Comparison of ENCODE assay signal across 27 cellular contexts in the genomic region with DNA sequence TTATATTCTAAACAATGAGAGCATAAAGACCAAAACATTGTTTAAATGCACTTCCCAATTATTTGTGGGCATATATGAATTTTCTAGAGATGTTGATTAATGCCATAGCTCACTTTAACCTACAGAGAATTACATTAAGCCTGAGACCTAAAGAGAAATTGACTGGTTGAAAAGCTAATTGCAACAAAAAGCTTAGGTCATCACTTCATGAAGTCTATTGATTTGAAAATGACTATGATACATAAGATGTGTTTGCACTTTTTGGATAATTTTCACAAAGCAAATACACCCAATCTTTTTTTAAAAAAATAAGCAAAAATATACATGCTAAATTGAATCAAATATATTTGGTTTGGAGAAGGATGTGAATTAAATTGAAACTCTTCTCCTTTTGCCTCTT.
DNase-seq lines count a peak whose midpoint lies in the region; ATAC-seq, FAIRE-seq and TF ChIP-seq lines count a peak whose summit lies in the region.
"Had no signal": no experiment of that assay in that cellular context is flagged by ENCODE, and none has a peak within 500 bp of the region (broad histone marks: within the 10 kb centered on the region; RNA-seq: fewer than 3 reads in every experiment).

No MANE protein-coding gene starts in this region.

- TF ChIP-seq EP300 in HepG2 (IDR thresholded peaks at IDR 0.05; ENCODE audit: low read depth in 2 of 2, low read length in 2 of 2) (no peak), HepG2 (CRISPR knock-in tag; IDR thresholded peaks at IDR 0.05; ENCODE audit: borderline replicate concordance) (no peak), transverse colon (IDR thresholded peaks at IDR 0.05; ENCODE audit: low read depth) (no peak)

- H3K9me3 ChIP-seq in HepG2 (ENCODE audit: low read length) (no peaks in the 10 kb centered on the region), right lobe of liver (no peaks in the 10 kb centered on the region), pancreas (no peaks in the 10 kb centered on the region), GM23248 (ENCODE audit: low read depth) (no peaks in the 10 kb centered on the region), transverse colon (no peaks in the 10 kb centered on the region)
- H3K9me3 ChIP-seq: BE2C, BLaER1 had no signal

- CTCF ChIA-PET in HepG2 (lab: Yijun Ruan, JAX; ENCODE audit: low intra/inter-chr PET ratio, low total read pairs): no interaction called here

- H4K20me1 ChIP-seq in HepG2 (ENCODE audit: insufficient read depth, low read length) (no peaks in the 10 kb centered on the region), GM23248 (ENCODE audit: insufficient read depth) (no peaks in the 10 kb centered on the region)
- H4K20me1 ChIP-seq: BLaER1 had no signal

- POLR2A ChIA-PET in HepG2 (lab: Yijun Ruan, JAX): no interaction called here

- no peaks in the 10 kb centered on the region for H3K79me2 ChIP-seq in HepG2 (ENCODE audit: insufficient read depth, low read length)
- no peaks in the 10 kb centered on the region for H3K79me2 ChIP-seq in GM23248 (ENCODE audit: insufficient read depth)

- H3K4me1 ChIP-seq in HepG2 (ENCODE audit: insufficient read depth, low read length): no peaks in the 10 kb centered on the region
- H3K4me1 ChIP-seq in right lobe of liver: no peaks in the 10 kb centered on the region
- no peaks in the 10 kb centered on the region for H3K4me1 ChIP-seq in pancreas
- H3K4me1 ChIP-seq in GM23248 (ENCODE audit: insufficient read depth): no peaks in the 10 kb centered on the region
- H3K4me1 ChIP-seq in transverse colon: no peaks in the 10 kb centered on the region
- H3K4me1 ChIP-seq: BE2C, BLaER1 had no signal

- TF ChIP-seq RAD21 in HepG2 (CRISPR knock-in tag; IDR thresholded peaks at IDR 0.05): no peak

- no peaks in the 10 kb centered on the region for H3F3A ChIP-seq in GM23248 (ENCODE audit: insufficient read depth)

- in situ Hi-C loops in HepG2 (cut with HindIII; ENCODE audit: extremely low pct_ligation_motif_present, low pct_unique_long_range_greater_than_20kb) (no loop called here), GM23248 (cut with MboI) (no loop called here), transverse colon (cut with MboI; ENCODE audit: low pct_ligation_motif_present in 1 of 4, low pct_unique_long_range_greater_than_20kb in 1 of 4, low sequenced_read_pairs in 3 of 4) (no loop called here)

- no peak overlapping the region for H2AFZ ChIP-seq in HepG2 (ENCODE audit: low read length)
- H2AFZ ChIP-seq in GM23248: no peak overlapping the region

- FAIRE-seq in HepG2 (lab: Jason Lieb, UNC) (no peak), pancreas (lab: Jason Lieb, UNC) (peak; percentile 60)
- FAIRE-seq: GM12878, GM12892, GM18507 had no signal

- H3K9me2 ChIP-seq in GM23248 (ENCODE audit: insufficient read depth): no peaks in the 10 kb centered on the region

- ATAC-seq in HepG2 (no peak), right lobe of liver (no peak), pancreas (no peak)
- ATAC-seq: GM12878 had no signal

- H3K9ac ChIP-seq in HepG2 (ENCODE audit: insufficient read depth, low read depth, low read length) (no peak overlapping the region), GM23248 (no peak overlapping the region)
- H3K9ac ChIP-seq: BLaER1 had no signal

- TF ChIP-seq CTCF in HepG2 (CRISPR knock-in tag; IDR thresholded peaks at IDR 0.05): no peak
- TF ChIP-seq CTCF in right lobe of liver (IDR thresholded peaks at IDR 0.05): no peak
- no peak for TF ChIP-seq CTCF in pancreas (IDR thresholded peaks at IDR 0.05)
- TF ChIP-seq CTCF in transverse colon (IDR thresholded peaks at IDR 0.05): no peak

- DNase-seq in HepG2 (ENCODE audit: low spot score): no peak
- no peak for DNase-seq in right lobe of liver
- peak; percentile 14 for DNase-seq in NCI-H1417 treated with DMSO at 0.1 percent for 48 hours (lab: John Stamatoyannopoulos, UW)
- DNase-seq in NCI-H146 treated with DMSO at 0.1 percent for 48 hours (lab: John Stamatoyannopoulos, UW; ENCODE audit: unreplicated experiment): peak; percentile 71
- no peak for DNase-seq in pancreas
- DNase-seq in GM23248: no peak
- DNase-seq in NCI-H2107 (lab: John Stamatoyannopoulos, UW): no peak
- DNase-seq in transverse colon: no peak
- DNase-seq: ACHN; BE2C; C1 segment of cervical spinal cord; CD4-positive, alpha-beta memory T cell; CD4-positive, CD25-positive, alpha-beta regulatory T cell; CD8-positive, alpha-beta memory T cell; COR-L47; DMS 273 treated with DMSO at 0.1 percent for 48 hours; DMS153; DMS53; DMS79; DND-41; EL; GDM1 had no signal

- H3K4me3 ChIP-seq in HepG2 (replicated peaks in 1 of 3; ENCODE audit: insufficient read depth in 1 of 3, low read depth in 2 of 3, low read length in 3 of 3) (no peak overlapping the region), right lobe of liver (no peak overlapping the region), pancreas (no peak overlapping the region), GM23248 (no peak overlapping the region), transverse colon (no peak overlapping the region)
- H3K4me3 ChIP-seq: BLaER1, GM12878 had no signal

- H3K27ac ChIP-seq in HepG2 (ENCODE audit: extremely low read length, insufficient read depth, low read length) (no peak overlapping the region), right lobe of liver (no peak overlapping the region), pancreas (no peak overlapping the region), GM23248 (no peak overlapping the region), transverse colon (no peak overlapping the region)
- H3K27ac ChIP-seq: 22Rv1, BLaER1 had no signal

- no TSS peak for BruUV-seq in HepG2 (replicated peaks; lab: Mats Ljungman, UMichigan)

- H3K36me3 ChIP-seq in HepG2 (replicated peaks in 1 of 2; ENCODE audit: control insufficient read depth in 1 of 2, insufficient read depth in 2 of 2, low read length in 2 of 2): no peaks in the 10 kb centered on the region
- no peaks in the 10 kb centered on the region for H3K36me3 ChIP-seq in right lobe of liver
- H3K36me3 ChIP-seq in pancreas: no peaks in the 10 kb centered on the region
- no peaks in the 10 kb centered on the region for H3K36me3 ChIP-seq in GM23248 (ENCODE audit: low read depth)
- no peaks in the 10 kb centered on the region for H3K36me3 ChIP-seq in transverse colon
- H3K36me3 ChIP-seq: BE2C, BLaER1 had no signal

- TF ChIP-seq POLR2A in HepG2 (IDR thresholded peaks at IDR 0.05; ENCODE audit: insufficient read depth in 1 of 2, low read depth in 2 of 2, low read length in 2 of 2) (no peak), right lobe of liver (IDR thresholded peaks at IDR 0.05) (no peak), transverse colon (IDR thresholded peaks at IDR 0.05) (no peak)

- H3K27me3 ChIP-seq in HepG2 (ENCODE audit: control insufficient read depth in 1 of 2, insufficient read depth in 2 of 2, low read length in 2 of 2): no peaks in the 10 kb centered on the region
- H3K27me3 ChIP-seq in right lobe of liver: no peaks in the 10 kb centered on the region
- no peaks in the 10 kb centered on the region for H3K27me3 ChIP-seq in pancreas
- H3K27me3 ChIP-seq in GM23248 (replicated peaks; ENCODE audit: insufficient read depth): 0 out of 2 replicates have a peak, but pooled peaks cover 7% of the 10 kb centered on the region
- H3K27me3 ChIP-seq in transverse colon: no peaks in the 10 kb centered on the region
- H3K27me3 ChIP-seq: BE2C, BLaER1 had no signal

- intact Hi-C loops in HepG2 (cut with micrococcal nuclease; ENCODE audit: unreplicated experiment): no loop called here
- intact Hi-C loops in right lobe of liver (cut with DNase I): no loop called here
- intact Hi-C loops in pancreas (cut with DNase I): loop anchor here in 1 of 3 donors (10.0 kb wide), 1 partner anchor 414 kb away; no protein-coding TSS in a partner anchor
- intact Hi-C loops in transverse colon (cut with DNase I; ENCODE audit: low total_unique reads): no loop called here

- no peak overlapping the region for H3K4me2 ChIP-seq in HepG2 (ENCODE audit: low read depth, low read length)
- H3K4me2 ChIP-seq in GM23248 (ENCODE audit: unreplicated experiment): no peak overlapping the region
- H3K4me2 ChIP-seq: BLaER1 had no signal

TF ChIP-seq in HepG2, 621 proteins besides CTCF, POLR2A, EP300 and RAD21:
- TF ChIP-seq MAFF (IDR thresholded peaks at IDR 0.05; ENCODE audit: low read depth, low read length) (peak; percentile 79), ZNF607 (CRISPR knock-in tag; IDR thresholded peaks at IDR 0.05; ENCODE audit: borderline replicate concordance) (no peak), MAFK (conservative IDR thresholded peaks at IDR 0.05 in 1 of 2, IDR thresholded peaks at IDR 0.05 in 1 of 2; ENCODE audit: low read length in 2 of 2) (peak; percentile 71 to 84)

Comparison
In these comparisons a context has a peak if more than half of its experiments do, and no peak if none do; other contexts are left out.
1. DNase-seq: peak in NCI-H1417 treated with DMSO at 0.1 percent for 48 hours (single experiment) and NCI-H146 treated with DMSO at 0.1 percent for 48 hours (single experiment); none in HepG2 (single experiment), right lobe of liver (0 of 3), pancreas (0 of 6), GM23248 (single experiment), NCI-H2107 (single experiment) and transverse colon (single experiment).